Comparison of ENCODE assay signal across 22 cellular contexts in genomic region chr5:147040856-147041255, GRCh38.
DNase-seq lines count a peak whose midpoint lies in the region; FAIRE-seq lines count a peak whose summit lies in the region.
"Had no signal": no experiment of that assay in that cellular context is flagged by ENCODE, and none has a peak within 500 bp of the region (broad histone marks: within the 10 kb centered on the region; RNA-seq: fewer than 3 reads in every experiment).

No MANE protein-coding gene starts in this region.

- H3K4ac ChIP-seq in mesendoderm (ENCODE audit: low read depth, low read length): peak overlapping the region; percentile 83

- no peak for FAIRE-seq in GM19239 (lab: Jason Lieb, UNC)
- FAIRE-seq: A204.1, D721Med, GM12892, GM18507, H54 had no signal

- peak overlapping the region; percentile 59 for H4K5ac ChIP-seq in mesendoderm (ENCODE audit: low read length)

- H3K4me3 ChIP-seq in HUES48 (ENCODE audit: low read depth, low read length) (no peak overlapping the region), mesendoderm (ENCODE audit: low read length) (no peak overlapping the region)

- H3K79me2 ChIP-seq in mesendoderm (ENCODE audit: control insufficient read depth, insufficient read depth, low read length): no peaks in the 10 kb centered on the region

- H3K9ac ChIP-seq in HUES48 (ENCODE audit: low read depth, low read length) (no peak overlapping the region), mesendoderm (ENCODE audit: low read length) (no peak overlapping the region)

- H2BK5ac ChIP-seq in mesendoderm (ENCODE audit: low read length): peak overlapping the region; percentile 90

- no peaks in the 10 kb centered on the region for H3K79me1 ChIP-seq in mesendoderm (ENCODE audit: low read length)

- H2AK5ac ChIP-seq in mesendoderm (ENCODE audit: low read length): peak overlapping the region; percentile 28

- H3K56ac ChIP-seq in mesendoderm (ENCODE audit: low read length): peak overlapping the region; percentile 77

- H3K9me3 ChIP-seq in HUES48 (ENCODE audit: control insufficient read depth, insufficient read depth, low read length): no peaks in the 10 kb centered on the region
- H3K9me3 ChIP-seq: BE2C had no signal

- H3K4me2 ChIP-seq in mesendoderm (ENCODE audit: low read length): no peak overlapping the region

- DNase-seq in mesendoderm (peak; percentile 65), substantia nigra (lab: John Stamatoyannopoulos, UW) (no peak), GM19239 (ENCODE audit: insufficient read length, low spot score) (no peak), NCI-H1417 treated with DMSO at 0.1 percent for 48 hours (lab: John Stamatoyannopoulos, UW) (no peak), SHP77 (lab: John Stamatoyannopoulos, UW) (no peak)
- no peak for DNase-seq in activated naive CD4-positive, alpha-beta T cell treated with Interleukin-2 at 50 U/mL for 16 hours
- DNase-seq: ACHN; BE2C; C1 segment of cervical spinal cord; CD4-positive, CD25-positive, alpha-beta regulatory T cell; CD8-positive, alpha-beta memory T cell; COR-L47; GDM1; HCEC 1CT; KBM-7 had no signal

- no peaks in the 10 kb centered on the region for H3K27me3 ChIP-seq in HUES48 (ENCODE audit: control insufficient read depth, insufficient read depth, low read length)
- no peaks in the 10 kb centered on the region for H3K27me3 ChIP-seq in mesendoderm (ENCODE audit: insufficient read depth, low read length, poor library complexity)
- H3K27me3 ChIP-seq: BE2C had no signal

- peaks cover 2% of the 10 kb centered on the region; the same call in 1 of the 2 replicates for H3K4me1 ChIP-seq in HUES48 (ENCODE audit: control insufficient read depth, insufficient read depth, low read length)
- peaks cover 6% of the 10 kb centered on the region for H3K4me1 ChIP-seq in mesendoderm (ENCODE audit: control insufficient read depth, low read depth, low read length)
- H3K4me1 ChIP-seq: BE2C had no signal

- no peak overlapping the region for H2BK15ac ChIP-seq in mesendoderm (replicated peaks; ENCODE audit: low read depth)

- H2BK120ac ChIP-seq in mesendoderm (ENCODE audit: low read depth, low read length): peak overlapping the region; percentile 54

- no peak overlapping the region for H3K23ac ChIP-seq in mesendoderm (ENCODE audit: low read length)

- WGBS in mesendoderm (ENCODE audit: extremely low coverage, insufficient coverage, low lambda C conversion rate): no CpG with 5 or more reads among the region's 3 CpGs

- H3K36me3 ChIP-seq in HUES48 (ENCODE audit: control insufficient read depth, insufficient read depth, low read length): no peaks in the 10 kb centered on the region
- no peaks in the 10 kb centered on the region for H3K36me3 ChIP-seq in mesendoderm (ENCODE audit: control insufficient read depth, insufficient read depth, low read length)
- H3K36me3 ChIP-seq: BE2C had no signal

- H4K8ac ChIP-seq in mesendoderm (ENCODE audit: low read depth, low read length): no peak overlapping the region

- H3K27ac ChIP-seq in HUES48 (ENCODE audit: low read depth, low read length) (peak overlapping the region; percentile 14), cingulate gyrus (ENCODE audit: low read depth, low read length) (peak overlapping the region; percentile 3), mesendoderm (ENCODE audit: low read depth, low read length) (peak overlapping the region; percentile 77), substantia nigra (ENCODE audit: low read depth, low read length, poor library complexity, severe bottlenecking) (peak overlapping the region; percentile 49)

- H3K18ac ChIP-seq in mesendoderm (ENCODE audit: low read length): peak overlapping the region; percentile 29

Comparison
In these comparisons a context has a peak if more than half of its experiments do, and no peak if none do; other contexts are left out.
1. H3K27ac ChIP-seq: peak in every context shown above with its lines; median percentile 77 in mesendoderm; 49 in substantia nigra; 14 in HUES48; 3 in cingulate gyrus.